Comparison of ENCODE assay signal across 12 cellular contexts in genomic region chr22:45082795-45083194, GRCh38.
DNase-seq lines count a peak whose midpoint lies in the region; ATAC-seq, FAIRE-seq and TF ChIP-seq lines count a peak whose summit lies in the region.
"Had no signal": no experiment of that assay in that cellular context is flagged by ENCODE, and none has a peak within 500 bp of the region (broad histone marks: within the 10 kb centered on the region; RNA-seq: fewer than 3 reads in every experiment).

No MANE protein-coding gene starts in this region.

- H2AK5ac ChIP-seq in IMR-90 (ENCODE audit: low read depth, low read length) = no peak overlapping the region

- CTCF ChIA-PET in SK-N-SH (lab: Yijun Ruan, JAX) = interaction anchor here (1.1 to 3.2 kb wide), 10 partner anchors 13 to 263 kb away, joined by 3 to 15 read pairs (median 4); no protein-coding TSS in a partner anchor
- CTCF ChIA-PET in IMR-90 (lab: Yijun Ruan, JAX) = no interaction called here
- CTCF ChIA-PET in K562 (lab: Yijun Ruan, JAX; ENCODE audit: low intra/inter-chr PET ratio) = no interaction called here

- POLR2A ChIA-PET in SK-N-SH (lab: Yijun Ruan, JAX) (no interaction called here), IMR-90 (lab: Charles Lee; ENCODE audit: unreplicated experiment) (no interaction called here), K562 (lab: Yijun Ruan, JAX) (no interaction called here)

- H3K9me1 ChIP-seq in IMR-90 (ENCODE audit: insufficient read depth, low read length) (peaks cover 5% of the 10 kb centered on the region; the same call in 1 of the 2 replicates), K562 (ENCODE audit: control insufficient read depth, insufficient read depth, low read length) (no peaks in the 10 kb centered on the region)

- H2BK20ac ChIP-seq in IMR-90 (ENCODE audit: low read depth, low read length) = no peak overlapping the region

- H2AFZ ChIP-seq in SK-N-SH (ENCODE audit: low read depth) (no peak overlapping the region), IMR-90 (replicated peaks; ENCODE audit: low read length, poor library complexity) (peak overlapping the region; percentile 65), K562 (ENCODE audit: low read depth, low read length) (no peak overlapping the region)

- H3K4me1 ChIP-seq in SK-N-SH (ENCODE audit: control insufficient read depth in 1 of 2, insufficient read depth in 2 of 2, low read depth in 1 of 2, low read length in 1 of 2) = 0 out of 4 replicates have a peak, but pooled peaks cover 0 to 8% of the 10 kb centered on the region in 2 experiments
- peaks cover 5% of the 10 kb centered on the region for H3K4me1 ChIP-seq in IMR-90 (ENCODE audit: control insufficient read depth, insufficient read depth, low read length)
- no peaks in the 10 kb centered on the region for H3K4me1 ChIP-seq in K562 (replicated peaks in 1 of 2; ENCODE audit: control insufficient read depth in 2 of 2, insufficient read depth in 2 of 2, low read length in 2 of 2)
- H3K4me1 ChIP-seq: suprapubic skin had no signal

- H3K4me2 ChIP-seq in SK-N-SH (no peak overlapping the region), IMR-90 (ENCODE audit: low read depth, low read length) (no peak overlapping the region), K562 (ENCODE audit: insufficient read depth, low read length) (no peak overlapping the region)

- H4K20me1 ChIP-seq in SK-N-SH (ENCODE audit: insufficient read depth) (no peaks in the 10 kb centered on the region; the same call in 1 of the 2 replicates), IMR-90 (ENCODE audit: insufficient read depth, low read length) (peaks cover 8% of the 10 kb centered on the region; the same call in 1 of the 2 replicates), K562 (replicated peaks; ENCODE audit: control insufficient read depth, insufficient read depth, low read length) (no peaks in the 10 kb centered on the region)

- no peak overlapping the region for H4K8ac ChIP-seq in IMR-90 (ENCODE audit: low read depth in 2 of 2, low read length in 2 of 2)

- H3K79me2 ChIP-seq in SK-N-SH (ENCODE audit: insufficient read depth) (no peaks in the 10 kb centered on the region), K562 (ENCODE audit: control insufficient read depth, insufficient read depth, low read length) (no peaks in the 10 kb centered on the region)

- no TSS peak for BruUV-seq in IMR-90 (replicated peaks; lab: Mats Ljungman, UMichigan)
- no TSS peak for BruUV-seq in K562 (replicated peaks; lab: Mats Ljungman, UMichigan)

- no peaks in the 10 kb centered on the region for H3K9me2 ChIP-seq in SK-N-SH

- DNase-seq in SK-N-SH (peak; percentile 75), IMR-90 (no peak), K562 (ENCODE audit: extremely low read depth in 1 of 4, low spot score in 3 of 4) (peak; percentile 15 to 45 (median 29)), retinal pigment epithelial cell (ENCODE audit: low read depth) (no peak), epidermal melanocyte (ENCODE audit: insufficient read length, low spot score) (no peak)
- DNase-seq: mesenchymal stem cell, NCI-H1048, SJCRH30 had no signal

- H4K5ac ChIP-seq in IMR-90 (ENCODE audit: low read depth, low read length) = no peak overlapping the region

- ATAC-seq in SK-N-SH treated with all-trans-retinoic acid at 6 μM for 48 hours = no peak
- ATAC-seq in IMR-90 (ENCODE audit: low read depth) = peak; percentile 52; the same call in 1 of the 2 replicates
- 0 out of 3 replicates have a peak, but pooled peaks have one; percentile 28 for ATAC-seq in K562
- ATAC-seq in HG03432 (IDR thresholded peaks at IDR 0.05; ENCODE audit: unreplicated experiment) = no peak
- no peak for ATAC-seq in HG02840 (IDR thresholded peaks at IDR 0.05; ENCODE audit: low FRiP score, unreplicated experiment)

- no peak overlapping the region for H3K14ac ChIP-seq in IMR-90 (replicated peaks; ENCODE audit: low read depth, low read length)

- H2BK5ac ChIP-seq in IMR-90 (ENCODE audit: low read depth, low read length, poor library complexity, severe bottlenecking) = no peak overlapping the region

- H3K4me3 ChIP-seq in SK-N-SH (ENCODE audit: low read depth in 2 of 2, low read length in 1 of 2) (no peak overlapping the region), IMR-90 (ENCODE audit: insufficient read depth, low read depth, low read length) (no peak overlapping the region), K562 (no peak overlapping the region), retinal pigment epithelial cell (ENCODE audit: low read length) (no peak overlapping the region)
- H3K4me3 ChIP-seq: SJCRH30, suprapubic skin had no signal

- no peak overlapping the region for H2BK120ac ChIP-seq in IMR-90 (ENCODE audit: low read depth, low read length)

- H3K9ac ChIP-seq in SK-N-SH = no peak overlapping the region
- no peak overlapping the region for H3K9ac ChIP-seq in IMR-90 (ENCODE audit: low read depth, low read length)
- H3K9ac ChIP-seq in K562 (ENCODE audit: insufficient read depth in 1 of 2, low read depth in 2 of 2, low read length in 2 of 2) = no peak overlapping the region

- intact Hi-C loops in IMR-90 (cut with micrococcal nuclease) (no loop called here), K562 (cut with micrococcal nuclease) (no loop called here)

- in situ Hi-C loops in IMR-90 (cut with MboI; ENCODE audit: low sequenced_read_pairs) (no loop called here), K562 (cut with MboI) (no loop called here)

- H3K27me3 ChIP-seq in SK-N-SH (ENCODE audit: insufficient read depth) (no peaks in the 10 kb centered on the region), IMR-90 (ENCODE audit: control insufficient read depth, insufficient read depth, low read length) (peaks cover 28% of the 10 kb centered on the region), K562 (ENCODE audit: control insufficient read depth in 2 of 2, insufficient read depth in 2 of 2, low read length in 2 of 2) (peaks cover 0 to 18% of the 10 kb centered on the region in 2 experiments; a peak in 3 of 5 replicates)

- peaks cover 9% of the 10 kb centered on the region for H3F3A ChIP-seq in SK-N-SH (replicated peaks; ENCODE audit: insufficient read depth)

- H2AK9ac ChIP-seq in IMR-90 (replicated peaks; ENCODE audit: low read depth, low read length, poor library complexity) = peak overlapping the region; percentile 15

- H3K9me3 ChIP-seq in SK-N-SH (no peaks in the 10 kb centered on the region), IMR-90 (ENCODE audit: control insufficient read depth, insufficient read depth, low read length) (no peaks in the 10 kb centered on the region), K562 (replicated peaks; ENCODE audit: control insufficient read depth, insufficient read depth, low read depth, low read length) (no peaks in the 10 kb centered on the region)
- H3K9me3 ChIP-seq: SJCRH30, suprapubic skin had no signal

- TF ChIP-seq EP300 in SK-N-SH (IDR thresholded peaks at IDR 0.05; ENCODE audit: borderline replicate concordance in 1 of 2, low read depth in 1 of 2, low read length in 1 of 2) (no peak), K562 (IDR thresholded peaks at IDR 0.05; ENCODE audit: low read length) (no peak)

- no peak overlapping the region for H4K91ac ChIP-seq in IMR-90 (ENCODE audit: insufficient read depth, low read depth, low read length)

- H3K23ac ChIP-seq in IMR-90 (ENCODE audit: low read depth, low read length) = no peak overlapping the region

- no peak for TF ChIP-seq POLR2A in IMR-90 (IDR thresholded peaks at IDR 0.05; ENCODE audit: low read depth, low read length)
- no peak for TF ChIP-seq POLR2A in K562 (conservative IDR thresholded peaks at IDR 0.05)

- no peaks in the 10 kb centered on the region for H3K79me1 ChIP-seq in IMR-90 (ENCODE audit: low read depth in 1 of 2, low read length in 2 of 2)

- H2BK15ac ChIP-seq in IMR-90 (ENCODE audit: low read depth, low read length) = no peak overlapping the region

- H3K27ac ChIP-seq in SK-N-SH (ENCODE audit: low read depth in 2 of 2, low read length in 1 of 2) (no peak overlapping the region), IMR-90 (ENCODE audit: insufficient read depth, low read length) (no peak overlapping the region), K562 (ENCODE audit: extremely low read depth, low read depth, low read length) (no peak overlapping the region)
- H3K27ac ChIP-seq: SJCRH30, suprapubic skin had no signal

- no peak overlapping the region for H3K4ac ChIP-seq in IMR-90 (ENCODE audit: low read depth, low read length)

- dilution Hi-C loops in IMR-90 (cut with HindIII; ENCODE audit: low sequenced_read_pairs, unreplicated experiment) = no loop called here

- TF ChIP-seq RAD21 in SK-N-SH (IDR thresholded peaks at IDR 0.05; ENCODE audit: low read length) = peak; percentile 73
- peak; percentile 52 for TF ChIP-seq RAD21 in IMR-90 (IDR thresholded peaks at IDR 0.05; ENCODE audit: low read length)
- peak in 1 of 2 experiments; percentile 35; a peak in 2 of 4 replicates for TF ChIP-seq RAD21 in K562 (CRISPR knock-in tag; conservative IDR thresholded peaks at IDR 0.05 in 1 of 2, IDR thresholded peaks at IDR 0.05 in 1 of 2)

- H3K36me3 ChIP-seq in SK-N-SH (replicated peaks in 1 of 2; ENCODE audit: control insufficient read depth in 1 of 2, insufficient read depth in 2 of 2, low read length in 1 of 2) (no peaks in the 10 kb centered on the region), IMR-90 (ENCODE audit: control insufficient read depth, insufficient read depth, low read length) (no peaks in the 10 kb centered on the region), K562 (ENCODE audit: control insufficient read depth, insufficient read depth, low read length) (no peaks in the 10 kb centered on the region)
- H3K36me3 ChIP-seq: SJCRH30, suprapubic skin had no signal

- WGBS in SK-N-SH (ENCODE audit: low lambda C conversion rate) = 52% methylated on average over 8 of the region's 9 CpGs
- WGBS in IMR-90 (ENCODE audit: extremely low coverage in 2 of 2, insufficient read length in 1 of 2), 2 experiments = 58% methylated on average over 8 of the region's 9 CpGs; no CpG with 5 or more reads in 1 of the 2 experiments
- WGBS in K562 (ENCODE audit: insufficient coverage, low coverage, missing lambda C conversion rate) = 0% methylated on average over 4 of the region's 9 CpGs

- TF ChIP-seq CTCF in SK-N-SH (IDR thresholded peaks at IDR 0.05) (peak; percentile 13; the same call in 1 of the 2 replicates), IMR-90 (conservative IDR thresholded peaks at IDR 0.05; ENCODE audit: low read depth, low read length) (peak; percentile 43), K562 (IDR thresholded peaks at IDR 0.05 in 2 of 3, conservative IDR thresholded peaks at IDR 0.05 in 1 of 3; ENCODE audit: insufficient read depth in 2 of 3, low read depth in 1 of 3, low read length in 3 of 3) (peak; percentile 32 to 42 (median 42); a peak in 3 of 6 replicates), retinal pigment epithelial cell (conservative IDR thresholded peaks at IDR 0.05; ENCODE audit: low read depth, low read length) (peak; percentile 24)

- no peak for FAIRE-seq in K562 (lab: Jason Lieb, UNC)

- H3K18ac ChIP-seq in IMR-90 (ENCODE audit: low read depth, low read length) = no peak overlapping the region

- H3K56ac ChIP-seq in IMR-90 (ENCODE audit: extremely low read depth, insufficient read depth, low read length) = no peak overlapping the region

TF ChIP-seq in SK-N-SH, 30 proteins besides CTCF, POLR2A, EP300 and RAD21 (continues in another document):
- TF ChIP-seq FOXM1 (IDR thresholded peaks at IDR 0.05; ENCODE audit: low read depth) = no peak

TF ChIP-seq in SK-N-SH treated with all-trans-retinoic acid at 6 μM for 48 hours, 23 proteins besides CTCF, POLR2A, EP300 and RAD21 (continues in another document):
- no peak for TF ChIP-seq ZFP30 (CRISPR knock-in tag; IDR thresholded peaks at IDR 0.05)

TF ChIP-seq in K562, 482 proteins besides CTCF, POLR2A, EP300 and RAD21 (continues in another document):
- TF ChIP-seq ZNF445 (CRISPR knock-in tag; IDR thresholded peaks at IDR 0.05; ENCODE audit: low read depth) = no peak

Comparison
In these comparisons a context has a peak if more than half of its experiments do, and no peak if none do; other contexts are left out.
1. DNase-seq: peak in SK-N-SH (single experiment) and K562 (4 of 4); none in IMR-90 (single experiment), retinal pigment epithelial cell (single experiment) and epidermal melanocyte (single experiment).
2. ATAC-seq: peak in IMR-90 (single experiment) and K562 (single experiment); none in SK-N-SH treated with all-trans-retinoic acid at 6 μM for 48 hours (single experiment), HG03432 (single experiment) and HG02840 (single experiment).
3. Of the 27 proteins assayed by ChIP-seq in both K562 and SK-N-SH: peak only in K562: none; only in SK-N-SH: RCOR1 and SMC3; in both: CTCF; in neither: 23; mixed calls (peak in some experiments, not most) for 1.
4. Peak in every context shown above with its lines, with median percentiles within 50 percentile points of each other: CTCF ChIP-seq.